In genomic region chr17:81295031-81295677, GRCh38 we compare ENCODE assay signal across 8 cellular contexts. TPM values are rescaled to one million over a fixed set of nuclear protein-coding genes. Genes with fewer than 3 reads are reported as not detected.
DNase-seq lines count a peak whose midpoint lies in the region; ATAC-seq, FAIRE-seq and TF ChIP-seq lines count a peak whose summit lies in the region.

SLC38A10 (minus strand) TSS chr17:81295307; CDS start chr17:81294921, 386 bp downstream.

- peaks cover 32% of the 10 kb centered on the region for H3K4me1 Mint-ChIP-seq in HFFc6 (ENCODE audit: low read depth)
- H3K4me1 Mint-ChIP-seq in activated naive CD8-positive, alpha-beta T cell treated with anti-CD3 and anti-CD28 coated beads, Interleukin-2, amount 10 ng/mL, durations not matched to agents 7 days and 5 days = peaks cover 23% of the 10 kb centered on the region

- TF ChIP-seq POLR2A in GM10847 (IDR thresholded peaks at IDR 0.05; ENCODE audit: extremely low read depth, insufficient read length) = peak; percentile 94

- H3K27me3 ChIP-seq in pancreas = no peaks in the 10 kb centered on the region
- H3K27me3 ChIP-seq in thymus (ENCODE audit: control insufficient read depth, insufficient read depth) = no peaks in the 10 kb centered on the region

- no peaks in the 10 kb centered on the region for H3K9me3 Mint-ChIP-seq in HFFc6
- H3K9me3 Mint-ChIP-seq in activated naive CD8-positive, alpha-beta T cell treated with anti-CD3 and anti-CD28 coated beads, Interleukin-2, amount 10 ng/mL, durations not matched to agents 7 days and 5 days = no peaks in the 10 kb centered on the region

- intact Hi-C loops in head of caudate nucleus (cut with DNase I) = loop anchor here (5.0 kb wide), 1 partner anchor 187 kb away; no protein-coding TSS in a partner anchor
- intact Hi-C loops in pancreas (cut with DNase I) = loop anchor here in 1 of 3 donors (10.0 kb wide), 1 partner anchor 100 kb away; the partner anchor contains the start of gene BAHCC1

- H3K36me3 ChIP-seq in pancreas (no peaks in the 10 kb centered on the region), thymus (ENCODE audit: control insufficient read depth, insufficient read depth) (peaks cover 5% of the 10 kb centered on the region)

- peak; percentile 90 for ATAC-seq in activated naive CD8-positive, alpha-beta T cell treated with anti-CD3 and anti-CD28 coated beads, Interleukin-2, amount 10 ng/mL, durations not matched to agents 7 days and 5 days (ENCODE audit: low read depth)
- ATAC-seq in pancreas = peak; percentile 86 to 92 (median 88)

- no peak for FAIRE-seq in pancreas (lab: Jason Lieb, UNC)

- POLR2A ChIA-PET in activated naive CD8-positive, alpha-beta T cell treated with anti-CD3 and anti-CD28 coated beads, Interleukin-2, amount 10 ng/mL, durations not matched to agents 7 days and 5 days (lab: Charles Lee) = interaction anchor here (0.6 to 1.7 kb wide), 10 partner anchors 10 to 841 kb away, joined by 3 to 13 read pairs (median 3); partner anchors contain the start of genes ACTG1, NDUFAF8 and TEPSIN

- H3K27me3 Mint-ChIP-seq in HFFc6 (ENCODE audit: insufficient read depth) = no peaks in the 10 kb centered on the region; the same call in 1 of the 2 replicates
- H3K27me3 Mint-ChIP-seq in activated naive CD8-positive, alpha-beta T cell treated with anti-CD3 and anti-CD28 coated beads, Interleukin-2, amount 10 ng/mL, durations not matched to agents 7 days and 5 days = peaks cover 3% of the 10 kb centered on the region

- 0 to 1% methylated on average over 45 to 59 of the region's 59 CpGs for WGBS in pancreas, 2 donors
- under 1% methylated on average over 59 of the region's 59 CpGs for WGBS in thymus

- H3K9me3 ChIP-seq in pancreas (no peaks in the 10 kb centered on the region), thymus (ENCODE audit: control insufficient read depth) (no peaks in the 10 kb centered on the region)

- peaks cover 0 to 15% (median 0%) of the 10 kb centered on the region in 3 donors for H3K4me1 ChIP-seq in pancreas
- peaks cover 5% of the 10 kb centered on the region for H3K4me1 ChIP-seq in thymus (ENCODE audit: control insufficient read depth, insufficient read depth, low read length)

- peak within 1 kb of the TSS; percentile 94 for H3K4me3 Mint-ChIP-seq in HFFc6
- peak within 1 kb of the TSS; percentile 98 for H3K4me3 Mint-ChIP-seq in activated naive CD8-positive, alpha-beta T cell treated with anti-CD3 and anti-CD28 coated beads, Interleukin-2, amount 10 ng/mL, durations not matched to agents 7 days and 5 days

- H3K27ac Mint-ChIP-seq in HFFc6 = peak within 1 kb of the TSS; percentile 91
- H3K27ac Mint-ChIP-seq in activated naive CD8-positive, alpha-beta T cell treated with anti-CD3 and anti-CD28 coated beads, Interleukin-2, amount 10 ng/mL, durations not matched to agents 7 days and 5 days = peak within 1 kb of the TSS; percentile 97

- peak within 1 kb of the TSS; percentile 73 to 93 (median 88) for H3K4me3 ChIP-seq in pancreas
- peak within 1 kb of the TSS; percentile 97 for H3K4me3 ChIP-seq in thymus (ENCODE audit: low read length)

- peak within 1 kb of the TSS; percentile 86 to 98 (median 93) for H3K27ac ChIP-seq in pancreas
- peak within 1 kb of the TSS; percentile 90 for H3K27ac ChIP-seq in thymus (ENCODE audit: low read depth)

- TF ChIP-seq CTCF in HFFc6 (IDR thresholded peaks at IDR 0.05) = peak; percentile 12; the same call in 1 of the 2 replicates
- TF ChIP-seq CTCF in pancreas (IDR thresholded peaks at IDR 0.05) = no peak

- H3K36me3 Mint-ChIP-seq in HFFc6 (ENCODE audit: low read depth) = peaks cover under 1% of the 10 kb centered on the region; the same call in 1 of the 2 replicates
- peaks cover 3% of the 10 kb centered on the region for H3K36me3 Mint-ChIP-seq in activated naive CD8-positive, alpha-beta T cell treated with anti-CD3 and anti-CD28 coated beads, Interleukin-2, amount 10 ng/mL, durations not matched to agents 7 days and 5 days

- peak; percentile 71 for DNase-seq in HFFc6
- peak; percentile 80 for DNase-seq in NCI-H1092 (lab: John Stamatoyannopoulos, UW)
- peak; percentile 61 to 79 for DNase-seq in SW 1271 (lab: John Stamatoyannopoulos, UW)
- peak; percentile 94 for DNase-seq in activated naive CD8-positive, alpha-beta T cell treated with anti-CD3 and anti-CD28 coated beads, Interleukin-2, amount 10 ng/mL, durations not matched to agents 7 days and 5 days
- peak; percentile 82 to 97 (median 94) for DNase-seq in head of caudate nucleus
- peak; percentile 92 to 97 (median 94) for DNase-seq in pancreas

RNA-seq across cellular contexts. Expression of gene SLC38A10, which starts in this region (rescaled TPM):
- total RNA-seq in HFFc6 (2021; fragmentation: NEBNext Ultra II Directional; extraction: Animal tissue kit (Norgen Biotek cat#: 25700)) = 10 to 100 TPM; 71.2 to 88.3 (median 72.2) TPM
- total RNA-seq in activated naive CD8-positive, alpha-beta T cell treated with anti-CD3 and anti-CD28 coated beads, Interleukin-2, amount 10 ng/mL, durations not matched to agents 7 days and 5 days = 10 to 100 TPM; 68.0 to 71.3 TPM
- total RNA-seq in pancreas = 100 to 1,000 TPM in 1 of 6 donors, 10 to 100 TPM in 5; 72.8 to 119 (median 95.7) TPM
- polyA plus RNA-seq in pancreas = 100 to 1,000 TPM; 138 to 190 TPM
- 63.6 TPM for polyA plus RNA-seq in thymus

Comparison
In these comparisons a context has a peak if more than half of its experiments do, and no peak if none do; other contexts are left out.
1. Peak in every context shown above with its lines: DNase-seq, ATAC-seq, H3K4me3 ChIP-seq and H3K27ac ChIP-seq.